In genomic region chr22:49026476-49027121, GRCh38 we compare ENCODE assay signal across 14 cellular contexts.
DNase-seq lines count a peak whose midpoint lies in the region; ATAC-seq and TF ChIP-seq lines count a peak whose summit lies in the region.
"Had no signal": no experiment of that assay in that cellular context is flagged by ENCODE, and none has a peak within 500 bp of the region (broad histone marks: within the 10 kb centered on the region; RNA-seq: fewer than 3 reads in every experiment).

No MANE protein-coding gene starts in this region.

- intact Hi-C loops in dorsolateral prefrontal cortex (cut with DNase I), result loop anchor here in 1 of 2 donors (2.0 to 10.0 kb wide), 2 partner anchors 82 to 450 kb away; no protein-coding TSS in a partner anchor

- DNase-seq in NCI-H2171 (lab: John Stamatoyannopoulos, UW), result peak; percentile 67
- no peak for DNase-seq in NCI-H2171 treated with DMSO at 0.1 percent for 48 hours (lab: John Stamatoyannopoulos, UW)
- DNase-seq in NCI-H2029 (lab: John Stamatoyannopoulos, UW), result peak; percentile 3
- DNase-seq in dorsolateral prefrontal cortex, result peak in 7 of 10 donors; percentile 39 to 74 (median 60)
- DNase-seq in putamen (ENCODE audit: low spot score), result peak; percentile 29
- DNase-seq in activated T-cell treated with anti-CD3 and anti-CD28 coated beads, Interleukin-2, amount 50 U/mL, for 1 hour, result no peak
- DNase-seq in activated gamma-delta T cell treated with Interleukin-2 at 50 U/mL for 16 hours, result no peak
- DNase-seq: activated CD8-positive, alpha-beta memory T cell treated with anti-CD3 and anti-CD28 coated beads, Interleukin-2, amount 50 U/mL, for 48 hours; amniotic stem cell; effector CD8-positive, alpha-beta T cell; MV-4-11; stimulated activated CD8-positive, alpha-beta memory T cell treated with anti-CD3 and anti-CD28 coated beads, Interleukin-4, amount 100 ng/mL, for 48 hours had no signal

- H3K27ac ChIP-seq in dorsolateral prefrontal cortex, result no peak overlapping the region
- H3K27ac ChIP-seq: vagina had no signal

- ATAC-seq in HG02884 (IDR thresholded peaks at IDR 0.05; ENCODE audit: unreplicated experiment), result no peak

- peak in 53 of 56 donors; percentile 24 to 73 (median 53) for TF ChIP-seq CTCF in dorsolateral prefrontal cortex (IDR thresholded peaks at IDR 0.05 in 54 of 56, conservative IDR thresholded peaks at IDR 0.05 in 2 of 56; ENCODE audit: low read depth in 1 of 56, partially characterized antibody in 56 of 56)

- no peak overlapping the region for H3K4me3 ChIP-seq in dorsolateral prefrontal cortex
- H3K4me3 ChIP-seq: vagina had no signal

- peaks cover 0 to 28% (median 0%) of the 10 kb centered on the region in 45 donors for H3K27me3 ChIP-seq in dorsolateral prefrontal cortex
- H3K27me3 ChIP-seq: vagina had no signal

Comparison
In these comparisons a context has a peak if more than half of its experiments do, and no peak if none do; other contexts are left out.
1. DNase-seq: peak in NCI-H2171 (single experiment), NCI-H2029 (single experiment), dorsolateral prefrontal cortex (7 of 10) and putamen (single experiment); none in NCI-H2171 treated with DMSO at 0.1 percent for 48 hours (single experiment), activated T-cell treated with anti-CD3 and anti-CD28 coated beads, Interleukin-2, amount 50 U/mL, for 1 hour (single experiment) and activated gamma-delta T cell treated with Interleukin-2 at 50 U/mL for 16 hours (single experiment).